ENCODE assay signal across 11 cellular contexts in the genomic region with DNA sequence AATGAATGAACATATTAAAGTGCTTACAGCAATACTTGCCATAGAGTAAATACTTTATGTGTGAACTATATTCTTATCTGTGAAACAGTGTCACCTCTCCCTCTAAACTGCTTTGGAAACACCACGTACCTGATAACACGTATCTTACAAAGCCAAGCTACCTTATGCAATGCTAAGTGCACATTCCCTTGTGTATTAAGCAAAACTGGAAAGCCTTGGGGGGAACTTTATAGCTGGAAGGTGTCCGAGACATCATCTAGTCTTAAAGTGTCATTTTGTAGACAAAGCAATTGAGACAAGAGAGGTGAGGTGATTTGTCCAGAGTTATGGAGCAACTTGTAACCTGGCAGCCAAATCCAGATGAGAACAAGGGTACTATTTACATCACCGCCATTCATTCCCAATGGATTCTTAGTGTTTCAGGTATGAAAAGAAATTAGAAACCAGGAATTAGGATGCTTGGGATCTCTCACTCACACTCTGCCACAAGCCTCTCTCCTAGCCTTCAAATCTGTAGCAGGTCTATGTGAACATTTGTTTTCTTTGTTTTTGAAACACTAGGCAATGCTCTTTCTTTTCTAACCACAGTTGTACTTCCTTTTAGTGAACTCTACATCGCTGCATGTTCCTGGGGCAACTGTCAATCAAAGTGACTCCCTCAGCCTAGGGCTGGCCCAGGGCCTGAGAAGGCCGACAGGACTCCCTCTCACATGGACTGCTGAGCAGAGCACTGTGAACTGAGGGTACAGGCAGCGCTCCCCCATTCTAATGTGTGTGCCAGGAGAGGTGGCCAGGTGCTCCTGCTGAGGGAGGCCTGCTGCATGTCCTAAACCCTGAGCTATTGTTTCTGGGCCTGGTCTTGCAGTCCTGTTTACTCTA. TPM values are rescaled to one million over a fixed set of nuclear protein-coding genes. Genes with fewer than 3 reads are reported as not detected.
DNase-seq lines count a peak whose midpoint lies in the region; ATAC-seq lines count a peak whose summit lies in the region.
"Had no signal": no experiment of that assay in that cellular context is flagged by ENCODE, and none has a peak within 500 bp of the region (broad histone marks: within the 10 kb centered on the region; RNA-seq: fewer than 3 reads in every experiment).

No MANE protein-coding gene starts in this region.

- H3K36me3 Mint-ChIP-seq in immature natural killer cell (no peaks in the 10 kb centered on the region), T-helper 17 cell (ENCODE audit: low read depth) (no peaks in the 10 kb centered on the region)

- H3K27ac Mint-ChIP-seq in immature natural killer cell = no peak overlapping the region
- H3K27ac Mint-ChIP-seq in T-helper 17 cell = no peak overlapping the region

- intact Hi-C loops in posterior cingulate gyrus (cut with DNase I) = no loop called here

- H3K27me3 Mint-ChIP-seq in immature natural killer cell (ENCODE audit: low read depth in 3 of 3) (peaks cover 4 to 15% (median 6%) of the 10 kb centered on the region in 3 donors), T-helper 17 cell (peaks cover 21% of the 10 kb centered on the region)

- no peaks in the 10 kb centered on the region for H3K9me3 ChIP-seq in T-helper 17 cell (ENCODE audit: control insufficient read depth, low read length, poor library complexity, severe bottlenecking)
- H3K9me3 ChIP-seq: A549, SK-N-SH had no signal

- ATAC-seq in HG02759 (IDR thresholded peaks at IDR 0.05; ENCODE audit: unreplicated experiment) = peak; percentile 74
- peak; percentile 37 for ATAC-seq in HG03575 (IDR thresholded peaks at IDR 0.05; ENCODE audit: extremely low read depth, insufficient number of reproducible peaks, low FRiP score, unreplicated experiment)
- ATAC-seq in T-helper 17 cell = no peak
- ATAC-seq: A549 had no signal

- no peaks in the 10 kb centered on the region for H3K4me1 Mint-ChIP-seq in immature natural killer cell
- peaks cover 5% of the 10 kb centered on the region for H3K4me1 Mint-ChIP-seq in T-helper 17 cell

- H3K9me3 Mint-ChIP-seq in immature natural killer cell = no peaks in the 10 kb centered on the region

- H3K4me3 Mint-ChIP-seq in immature natural killer cell (no peak overlapping the region), T-helper 17 cell (no peak overlapping the region)

- DNase-seq in NOMO-1 treated with DMSO at 0.1 percent for 48 hours (lab: John Stamatoyannopoulos, UW; ENCODE audit: unreplicated experiment) = peak; percentile 40
- no peak for DNase-seq in NOMO-1 treated with dmso at 0.1 percent for 144 hours (lab: John Stamatoyannopoulos, UW; ENCODE audit: unreplicated experiment)
- DNase-seq in immature natural killer cell = no peak
- DNase-seq in T-helper 17 cell = no peak
- no peak for DNase-seq in posterior cingulate gyrus
- no peak for DNase-seq in activated effector memory CD4-positive, alpha-beta T cell treated with Interleukin-2 at 50 U/mL for 16 hours
- DNase-seq: MG63, SK-N-SH had no signal

RNA-seq across cellular contexts. Expression of a gene that starts 13.9 kb away (rescaled TPM):
- polyA plus RNA-seq in immature natural killer cell = 1 to 10 TPM; 2.6 to 3.6 (median 2.6) TPM
- 10 to 100 TPM in 1 of 2 donors, 1 to 10 TPM in 1; 3.3 to 28.7 TPM for total RNA-seq in T-helper 17 cell
